8 cellular contexts compared by ENCODE assay signal in the genomic region with DNA sequence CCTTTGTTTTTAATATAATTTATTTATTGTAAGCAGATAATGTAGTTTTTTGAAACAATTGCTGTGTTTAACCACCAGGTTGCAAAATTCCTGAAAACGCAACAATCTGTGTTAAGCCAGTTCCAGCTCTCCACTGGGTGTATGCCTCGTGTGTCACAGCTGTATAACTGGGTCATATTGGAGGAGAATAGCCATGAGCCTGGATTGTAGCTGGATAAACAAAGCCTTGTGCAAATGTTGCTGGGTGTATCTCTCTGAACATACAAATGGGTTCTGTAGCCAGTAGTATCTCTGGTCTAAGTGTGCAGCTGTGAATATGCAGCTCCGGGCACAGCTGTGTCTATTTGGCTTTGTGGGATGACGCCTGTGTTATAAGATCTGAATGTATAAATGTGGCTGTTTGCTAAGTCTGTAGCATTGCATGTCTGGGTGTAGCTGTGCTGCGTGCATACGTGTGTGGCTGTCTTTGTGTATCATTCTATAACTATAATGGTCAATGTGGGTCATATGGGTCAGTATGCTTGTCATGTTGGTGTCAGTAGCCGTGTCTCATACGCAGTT. TPM values are rescaled to one million over a fixed set of nuclear protein-coding genes. Genes with fewer than 3 reads are reported as not detected.
DNase-seq lines count a peak whose midpoint lies in the region; TF ChIP-seq lines count a peak whose summit lies in the region.
"Had no signal": no experiment of that assay in that cellular context is flagged by ENCODE, and none has a peak within 500 bp of the region (broad histone marks: within the 10 kb centered on the region; RNA-seq: fewer than 3 reads in every experiment).

No MANE protein-coding gene starts in this region.

- peaks cover 0 to 23% of the 10 kb centered on the region in 2 donors for H3K4me1 ChIP-seq in ascending aorta
- H3K4me1 ChIP-seq in hepatocyte (ENCODE audit: insufficient read depth) = peaks cover 52% of the 10 kb centered on the region
- peaks cover 10 to 40% (median 34%) of the 10 kb centered on the region in 5 donors for H3K4me1 ChIP-seq in subcutaneous abdominal adipose tissue (ENCODE audit: control insufficient read depth in 5 of 5, insufficient read depth in 5 of 5, low read length in 5 of 5)

- no peaks in the 10 kb centered on the region for H4K20me1 ChIP-seq in hepatocyte (ENCODE audit: insufficient read depth, poor library complexity, severe bottlenecking)

- H3K9ac ChIP-seq in subcutaneous abdominal adipose tissue (ENCODE audit: low read length in 5 of 5) = no peak overlapping the region

- H3K27me3 ChIP-seq in ascending aorta = no peaks in the 10 kb centered on the region
- no peaks in the 10 kb centered on the region for H3K27me3 ChIP-seq in hepatocyte
- H3K27me3 ChIP-seq in subcutaneous abdominal adipose tissue (ENCODE audit: control insufficient read depth in 5 of 5, insufficient read depth in 4 of 5, low read length in 5 of 5) = no peaks in the 10 kb centered on the region

- intact Hi-C loops in ascending aorta (cut with DNase I) = loop anchor here (2.0 to 5.0 kb wide), 3 partner anchors 53 to 80 kb away; a partner anchor contains a TSS

- no peak for DNase-seq in ascending aorta (ENCODE audit: low spot score in 2 of 2)
- peak; percentile 68 for DNase-seq in hepatocyte (ENCODE audit: low spot score)
- no peak for DNase-seq in NCI-H2171 treated with DMSO at 0.1 percent for 48 hours (lab: John Stamatoyannopoulos, UW)
- no peak for DNase-seq in RKO (ENCODE audit: low spot score)
- DNase-seq in KG1 (lab: John Stamatoyannopoulos, UW) = no peak
- DNase-seq: naive B cell had no signal

- 57% methylated on average over 8 of the region's 8 CpGs for WGBS in hepatocyte (ENCODE audit: low lambda C conversion rate, missing lambda C conversion rate)

- H3K4me3 ChIP-seq in ascending aorta = peak overlapping the region; percentile 8 to 91
- no peak overlapping the region for H3K4me3 ChIP-seq in hepatocyte
- H3K4me3 ChIP-seq in subcutaneous abdominal adipose tissue (ENCODE audit: low read depth in 1 of 5, low read length in 5 of 5) = peak overlapping the region in 4 of 5 donors; percentile 26 to 36 (median 34)

- no peaks in the 10 kb centered on the region for H3K36me3 ChIP-seq in KOPT-K1 (ENCODE audit: insufficient read depth, low read length)
- H3K36me3 ChIP-seq in ascending aorta = no peaks in the 10 kb centered on the region
- no peaks in the 10 kb centered on the region for H3K36me3 ChIP-seq in hepatocyte (replicated peaks; ENCODE audit: insufficient read depth, low read depth)
- H3K36me3 ChIP-seq in subcutaneous abdominal adipose tissue (ENCODE audit: control insufficient read depth in 5 of 5, insufficient read depth in 5 of 5, low read length in 5 of 5) = peaks cover 0 to 6% (median under 1%) of the 10 kb centered on the region in 5 donors

- no peaks in the 10 kb centered on the region for H3K9me2 ChIP-seq in hepatocyte (replicated peaks; ENCODE audit: insufficient read depth)

- H3K27ac ChIP-seq in KOPT-K1 (ENCODE audit: low read depth, low read length, poor library complexity, severe bottlenecking) (peak overlapping the region; percentile 31), ascending aorta (peak overlapping the region; percentile 85 to 86), hepatocyte (peak overlapping the region; percentile 82), subcutaneous abdominal adipose tissue (ENCODE audit: low read depth, low read length) (peak overlapping the region; percentile 9)

- H3K9me3 ChIP-seq in KOPT-K1 (ENCODE audit: insufficient read depth, low read length, poor library complexity, severe bottlenecking) (no peaks in the 10 kb centered on the region), ascending aorta (no peaks in the 10 kb centered on the region), hepatocyte (ENCODE audit: low read depth) (no peaks in the 10 kb centered on the region), subcutaneous abdominal adipose tissue (ENCODE audit: control insufficient read depth in 5 of 5, low read length in 5 of 5) (no peaks in the 10 kb centered on the region)

- H2AFZ ChIP-seq in hepatocyte = no peak overlapping the region

- H3K79me2 ChIP-seq in hepatocyte = peaks cover 22% of the 10 kb centered on the region

- TF ChIP-seq CTCF in ascending aorta (IDR thresholded peaks at IDR 0.05) = no peak
- peak; percentile 31 for TF ChIP-seq CTCF in hepatocyte (IDR thresholded peaks at IDR 0.05; ENCODE audit: poor library complexity)

- H3K4me2 ChIP-seq in hepatocyte = peak overlapping the region; percentile 94

RNA-seq across cellular contexts. Expression of a gene that starts 2.7 kb away (rescaled TPM):
- total RNA-seq in ascending aorta (11.3 TPM), hepatocyte (30.2 and 30.8 TPM in 2 replicates)
- 27.6 and 31.2 TPM in 2 replicates for polyA plus RNA-seq in hepatocyte

RNA-seq across cellular contexts. Expression of a gene that starts 52.2 kb away (rescaled TPM):
- 3.1 TPM for total RNA-seq in ascending aorta
- 15.5 and 17.1 TPM in 2 replicates for total RNA-seq in hepatocyte
- polyA plus RNA-seq in hepatocyte = 4.4 and 7.5 TPM in 2 replicates

Comparison
In these comparisons a context has a peak if more than half of its experiments do, and no peak if none do; other contexts are left out.
1. H3K27ac ChIP-seq: peak in every context shown above with its lines; median percentile 86 in ascending aorta; 82 in hepatocyte; 31 in KOPT-K1; 9 in subcutaneous abdominal adipose tissue.